Comparison of ENCODE assay signal across 22 cellular contexts in genomic region chr1:119898520-119898919, GRCh38. TPM values are rescaled to one million over a fixed set of nuclear protein-coding genes. Genes with fewer than 3 reads are reported as not detected.
DNase-seq lines count a peak whose midpoint lies in the region; ATAC-seq and TF ChIP-seq lines count a peak whose summit lies in the region.
"Had no signal": no experiment of that assay in that cellular context is flagged by ENCODE, and none has a peak within 500 bp of the region (broad histone marks: within the 10 kb centered on the region; RNA-seq: fewer than 3 reads in every experiment).

No MANE protein-coding gene starts in this region.

- dilution Hi-C loops in IMR-90 (cut with HindIII; ENCODE audit: low sequenced_read_pairs, unreplicated experiment) = no loop called here

- H3K18ac ChIP-seq in IMR-90 (ENCODE audit: low read depth, low read length) = no peak overlapping the region

- H3K4me3 Mint-ChIP-seq in activated CD4-positive, alpha-beta memory T cell treated with anti-CD3 and anti-CD28 coated beads, Interleukin-2, amount 10 ng/mL, durations not matched to agents 7 days and 5 days = no peak overlapping the region
- H3K4me3 Mint-ChIP-seq: CD14-positive monocyte; CD4-positive, alpha-beta memory T cell; IgD-negative memory B cell had no signal

- H4K91ac ChIP-seq in IMR-90 (ENCODE audit: insufficient read depth, low read depth, low read length) = no peak overlapping the region

- H3K4me3 ChIP-seq in IMR-90 (ENCODE audit: insufficient read depth, low read depth, low read length) (no peak overlapping the region), esophagus muscularis mucosa (no peak overlapping the region)
- H3K4me3 ChIP-seq: BLaER1, GM12878, HAP-1 had no signal

- no peak overlapping the region for H2BK15ac ChIP-seq in IMR-90 (ENCODE audit: low read depth, low read length)

- H3K4me1 Mint-ChIP-seq in activated CD4-positive, alpha-beta memory T cell treated with anti-CD3 and anti-CD28 coated beads, Interleukin-2, amount 10 ng/mL, durations not matched to agents 7 days and 5 days = peaks cover 17% of the 10 kb centered on the region
- H3K4me1 Mint-ChIP-seq: IgD-negative memory B cell had no signal

- no peak overlapping the region for H3K4me2 ChIP-seq in IMR-90 (ENCODE audit: low read depth, low read length)
- H3K4me2 ChIP-seq: BLaER1 had no signal

- H3K79me1 ChIP-seq in IMR-90 (ENCODE audit: low read depth in 1 of 2, low read length in 2 of 2) = no peaks in the 10 kb centered on the region

- H3K27me3 ChIP-seq in IMR-90 (ENCODE audit: control insufficient read depth, insufficient read depth, low read length) (no peaks in the 10 kb centered on the region; the same call in none of the 2 replicates), esophagus muscularis mucosa (peaks cover 0 to 14% (median 0%) of the 10 kb centered on the region in 4 donors)
- H3K27me3 ChIP-seq: BLaER1 had no signal

- no peak overlapping the region for H4K5ac ChIP-seq in IMR-90 (ENCODE audit: low read depth, low read length)

- H2AFZ ChIP-seq in IMR-90 (replicated peaks; ENCODE audit: low read length, poor library complexity) = no peak overlapping the region

- no peaks in the 10 kb centered on the region for H4K20me1 ChIP-seq in IMR-90 (ENCODE audit: insufficient read depth, low read length)
- H4K20me1 ChIP-seq: BLaER1 had no signal

- TF ChIP-seq EP300 in esophagus muscularis mucosa (IDR thresholded peaks at IDR 0.05) = no peak

- intact Hi-C loops in IMR-90 (cut with micrococcal nuclease) = no loop called here
- intact Hi-C loops in esophagus muscularis mucosa (cut with DNase I) = no loop called here

- H3K9me3 ChIP-seq in IMR-90 (ENCODE audit: control insufficient read depth, insufficient read depth, low read length) = no peaks in the 10 kb centered on the region
- no peaks in the 10 kb centered on the region for H3K9me3 ChIP-seq in esophagus muscularis mucosa
- H3K9me3 ChIP-seq: BLaER1, HAP-1 had no signal

- no TSS peak for BruUV-seq in IMR-90 (replicated peaks; lab: Mats Ljungman, UMichigan)

- H3K23ac ChIP-seq in IMR-90 (ENCODE audit: low read depth, low read length) = no peak overlapping the region

- in situ Hi-C loops in IMR-90 (cut with MboI; ENCODE audit: low sequenced_read_pairs) = no loop called here

- TF ChIP-seq POLR2A in IMR-90 (IDR thresholded peaks at IDR 0.05; ENCODE audit: low read depth, low read length) = no peak
- TF ChIP-seq POLR2A in esophagus muscularis mucosa (IDR thresholded peaks at IDR 0.05; ENCODE audit: low read depth) = no peak

- no peak overlapping the region for H2BK120ac ChIP-seq in IMR-90 (ENCODE audit: low read depth, low read length)

- no peak overlapping the region for H3K27ac Mint-ChIP-seq in activated CD4-positive, alpha-beta memory T cell treated with anti-CD3 and anti-CD28 coated beads, Interleukin-2, amount 10 ng/mL, durations not matched to agents 7 days and 5 days
- H3K27ac Mint-ChIP-seq: CD14-positive monocyte; CD4-positive, alpha-beta memory T cell; IgD-negative memory B cell had no signal

- no peak overlapping the region for H2AK5ac ChIP-seq in IMR-90 (ENCODE audit: low read depth, low read length)

- peaks cover 39% of the 10 kb centered on the region for H3K27me3 Mint-ChIP-seq in activated CD4-positive, alpha-beta memory T cell treated with anti-CD3 and anti-CD28 coated beads, Interleukin-2, amount 10 ng/mL, durations not matched to agents 7 days and 5 days

- TF ChIP-seq RAD21 in IMR-90 (IDR thresholded peaks at IDR 0.05; ENCODE audit: low read length) = no peak

- H2BK20ac ChIP-seq in IMR-90 (ENCODE audit: low read depth, low read length) = no peak overlapping the region

- H3K4me1 ChIP-seq in IMR-90 (ENCODE audit: control insufficient read depth, insufficient read depth, low read length) (no peaks in the 10 kb centered on the region), esophagus muscularis mucosa (no peaks in the 10 kb centered on the region)
- H3K4me1 ChIP-seq: BLaER1 had no signal

- TF ChIP-seq CTCF in IMR-90 (conservative IDR thresholded peaks at IDR 0.05; ENCODE audit: low read depth, low read length) (no peak), esophagus muscularis mucosa (IDR thresholded peaks at IDR 0.05) (no peak)

- no peak overlapping the region for H3K56ac ChIP-seq in IMR-90 (ENCODE audit: extremely low read depth, insufficient read depth, low read length)

- no peak overlapping the region for H2BK5ac ChIP-seq in IMR-90 (ENCODE audit: low read depth, low read length, poor library complexity, severe bottlenecking)

- ATAC-seq in IMR-90 (ENCODE audit: low read depth) = peak; percentile 40; the same call in 1 of the 2 replicates
- ATAC-seq: GM12878 had no signal

- peak; percentile 17 for DNase-seq in NCI-H748 (lab: John Stamatoyannopoulos, UW; ENCODE audit: unreplicated experiment)
- DNase-seq in NCI-H748 treated with DMSO at 0.1 percent for 48 hours (lab: John Stamatoyannopoulos, UW) = no peak
- peak; percentile 12 for DNase-seq in IMR-90
- peak; percentile 45 for DNase-seq in esophagus muscularis mucosa (ENCODE audit: extremely low spot score)
- no peak for DNase-seq in DMS79 treated with DMSO at 0.1 percent for 48 hours (lab: John Stamatoyannopoulos, UW)
- no peak for DNase-seq in activated CD4-positive, alpha-beta memory T cell treated with anti-CD3 and anti-CD28 coated beads, Interleukin-2, amount 10 ng/mL, durations not matched to agents 7 days and 5 days
- DNase-seq in T-helper 9 cell = no peak
- DNase-seq: 8988T; CD4-positive, alpha-beta memory T cell; DMS153; DMS79 had no signal

- no peak overlapping the region for H2AK9ac ChIP-seq in IMR-90 (replicated peaks; ENCODE audit: low read depth, low read length, poor library complexity)

- POLR2A ChIA-PET in IMR-90 (lab: Charles Lee; ENCODE audit: unreplicated experiment) = no interaction called here
- POLR2A ChIA-PET in activated CD4-positive, alpha-beta memory T cell treated with anti-CD3 and anti-CD28 coated beads, Interleukin-2, amount 10 ng/mL, durations not matched to agents 7 days and 5 days (lab: Charles Lee) = no interaction called here

- no peak overlapping the region for H3K4ac ChIP-seq in IMR-90 (ENCODE audit: low read depth, low read length)

- no peaks in the 10 kb centered on the region for H3K9me3 Mint-ChIP-seq in activated CD4-positive, alpha-beta memory T cell treated with anti-CD3 and anti-CD28 coated beads, Interleukin-2, amount 10 ng/mL, durations not matched to agents 7 days and 5 days

- no peak overlapping the region for H3K9ac ChIP-seq in IMR-90 (ENCODE audit: low read depth, low read length)
- H3K9ac ChIP-seq: BLaER1 had no signal

- H4K8ac ChIP-seq in IMR-90 (ENCODE audit: low read depth in 2 of 2, low read length in 2 of 2) = no peak overlapping the region

- H3K14ac ChIP-seq in IMR-90 (replicated peaks; ENCODE audit: low read depth, low read length) = no peak overlapping the region

- H3K36me3 ChIP-seq in IMR-90 (ENCODE audit: control insufficient read depth, insufficient read depth, low read length) (no peaks in the 10 kb centered on the region), esophagus muscularis mucosa (no peaks in the 10 kb centered on the region)
- H3K36me3 ChIP-seq: BLaER1, HAP-1 had no signal

- no peaks in the 10 kb centered on the region for H3K9me1 ChIP-seq in IMR-90 (ENCODE audit: insufficient read depth, low read length)

- WGBS in IMR-90 (ENCODE audit: extremely low coverage in 2 of 2, insufficient read length in 1 of 2), 2 experiments = 57% methylated on average over 1 of the region's 2 CpGs; no CpG with 5 or more reads in 1 of the 2 experiments
- 69% methylated on average over 2 of the region's 2 CpGs for WGBS in esophagus muscularis mucosa

- CTCF ChIA-PET in IMR-90 (lab: Yijun Ruan, JAX) = interaction anchor here (0.5 to 1.7 kb wide), 3 partner anchors 13 to 1064 kb away, joined by 3 to 5 read pairs (median 3); no protein-coding TSS in a partner anchor
- CTCF ChIA-PET in activated CD4-positive, alpha-beta memory T cell treated with anti-CD3 and anti-CD28 coated beads, Interleukin-2, amount 10 ng/mL, durations not matched to agents 7 days and 5 days (lab: Charles Lee) = interaction anchor here (1.2 to 1.4 kb wide), 2 partner anchors 13 to 30 kb away, joined by 3 read pairs; no protein-coding TSS in a partner anchor

- no peaks in the 10 kb centered on the region for H3K36me3 Mint-ChIP-seq in activated CD4-positive, alpha-beta memory T cell treated with anti-CD3 and anti-CD28 coated beads, Interleukin-2, amount 10 ng/mL, durations not matched to agents 7 days and 5 days (ENCODE audit: low read depth)
- H3K36me3 Mint-ChIP-seq: CD14-positive monocyte; CD4-positive, alpha-beta memory T cell had no signal

- H3K27ac ChIP-seq in IMR-90 (ENCODE audit: insufficient read depth, low read length) (no peak overlapping the region), esophagus muscularis mucosa (replicated peaks in 1 of 4) (no peak overlapping the region)
- H3K27ac ChIP-seq: BLaER1, HL-60 had no signal

TF ChIP-seq in IMR-90, 13 proteins besides CTCF, POLR2A, EP300 and RAD21:
- TF ChIP-seq MAFK (IDR thresholded peaks at IDR 0.05; ENCODE audit: low read depth, low read length) (no peak), CEBPB (IDR thresholded peaks at IDR 0.05; ENCODE audit: low read depth, low read length) (no peak), CHD1 (IDR thresholded peaks at IDR 0.05; ENCODE audit: low read depth, low read length) (no peak), MXI1 (IDR thresholded peaks at IDR 0.05; ENCODE audit: borderline replicate concordance, low read depth, low read length) (no peak), NFE2L2 (IDR thresholded peaks at IDR 0.05; ENCODE audit: low read depth, low read length) (no peak), RFX5 (IDR thresholded peaks at IDR 0.05; ENCODE audit: low read depth, low read length) (no peak), MAZ (IDR thresholded peaks at IDR 0.05; ENCODE audit: borderline replicate concordance, low read depth, low read length) (no peak)

RNA-seq across cellular contexts. Expression of gene ADAM30, which starts 2.2 kb away (rescaled TPM):
- total RNA-seq in IMR-90 (2012; rRNA removed) = not detected in 2 replicates
- not detected in 2 replicates for polyA plus RNA-seq in IMR-90 (2012; rRNA removed)
- polyA plus RNA-seq in IMR-90 (2012; cell fraction: cytosol; rRNA removed) = not detected in 2 replicates
- not detected in 2 replicates for polyA plus RNA-seq in IMR-90 (2012; cell fraction: nucleus; rRNA removed; ENCODE audit: low replicate concordance)
- not detected for total RNA-seq in esophagus muscularis mucosa
- not detected for total RNA-seq in activated CD4-positive, alpha-beta memory T cell treated with anti-CD3 and anti-CD28 coated beads, Interleukin-2, amount 10 ng/mL, durations not matched to agents 7 days and 5 days
- total RNA-seq: A673; CD4-positive, alpha-beta memory T cell; G401; GM12878; H4; HT1080 had no signal
- polyA plus RNA-seq: AG04450; CD14-positive monocyte; CD4-positive, alpha-beta memory T cell; GM12878; IgD-negative memory B cell had no signal

Comparison
In these comparisons a context has a peak if more than half of its experiments do, and no peak if none do; other contexts are left out.
1. DNase-seq: peak in NCI-H748 (single experiment), IMR-90 (single experiment) and esophagus muscularis mucosa (single experiment); none in NCI-H748 treated with DMSO at 0.1 percent for 48 hours (single experiment), DMS79 treated with DMSO at 0.1 percent for 48 hours (single experiment), activated CD4-positive, alpha-beta memory T cell treated with anti-CD3 and anti-CD28 coated beads, Interleukin-2, amount 10 ng/mL, durations not matched to agents 7 days and 5 days (single experiment) and T-helper 9 cell (single experiment).